ENCODE assay signal across 8 cellular contexts in genomic region chr1:168343566-168343965, GRCh38.
DNase-seq lines count a peak whose midpoint lies in the region; TF ChIP-seq lines count a peak whose summit lies in the region.

No MANE protein-coding gene starts in this region.

- DNase-seq in T-helper 2 cell treated with Interferon-gamma antibody and Interleukin-4, amounts not matched to agents 5 μg/mL and 100 μg/mL, for 36 hours (ENCODE audit: low spot score) = no peak
- DNase-seq in T-helper 2 cell (no peak), OCI-M1 (lab: John Stamatoyannopoulos, UW) (peak; percentile 21), fibroblast of villous mesenchyme (ENCODE audit: low read depth) (no peak), NCI-H1436 (lab: John Stamatoyannopoulos, UW) (no peak), breast epithelium (ENCODE audit: low spot score in 2 of 2) (no peak)
- no peak for DNase-seq in effector CD4-positive, alpha-beta T cell

- peak overlapping the region; percentile 85 for H3K27ac Mint-ChIP-seq in T-helper 2 cell treated with Interferon-gamma antibody and Interleukin-4, amounts not matched to agents 5 μg/mL and 100 μg/mL, for 36 hours

- peak overlapping the region; percentile 7 for H3K4me3 Mint-ChIP-seq in T-helper 2 cell treated with Interferon-gamma antibody and Interleukin-4, amounts not matched to agents 5 μg/mL and 100 μg/mL, for 36 hours

- intact Hi-C loops in breast epithelium (cut with DNase I; ENCODE audit: low total_unique reads) = no loop called here

- no peaks in the 10 kb centered on the region for H3K36me3 ChIP-seq in breast epithelium

- H3K36me3 Mint-ChIP-seq in T-helper 2 cell treated with Interferon-gamma antibody and Interleukin-4, amounts not matched to agents 5 μg/mL and 100 μg/mL, for 36 hours (ENCODE audit: low read depth) = peaks cover 24% of the 10 kb centered on the region

- peaks cover 0 to 10% of the 10 kb centered on the region in 2 donors for H3K4me1 ChIP-seq in breast epithelium

- no peak for TF ChIP-seq POLR2A in breast epithelium (IDR thresholded peaks at IDR 0.05)

- peak overlapping the region; percentile 46 for H3K27ac ChIP-seq in temporal lobe (ENCODE audit: low read depth, low read length)
- peak overlapping the region in 1 of 2 donors; percentile 29 for H3K27ac ChIP-seq in breast epithelium

- H3K27me3 Mint-ChIP-seq in T-helper 2 cell treated with Interferon-gamma antibody and Interleukin-4, amounts not matched to agents 5 μg/mL and 100 μg/mL, for 36 hours (ENCODE audit: low read depth) = no peaks in the 10 kb centered on the region

- TF ChIP-seq CTCF in fibroblast of villous mesenchyme (IDR thresholded peaks at IDR 0.05; ENCODE audit: insufficient read depth, low read depth, low read length) (peak; percentile 27), breast epithelium (IDR thresholded peaks at IDR 0.05) (no peak)

- H3K9me3 Mint-ChIP-seq in T-helper 2 cell treated with Interferon-gamma antibody and Interleukin-4, amounts not matched to agents 5 μg/mL and 100 μg/mL, for 36 hours = peaks cover 6% of the 10 kb centered on the region

- H3K4me3 ChIP-seq in fibroblast of villous mesenchyme (ENCODE audit: low read depth, low read length) = no peak overlapping the region
- H3K4me3 ChIP-seq in breast epithelium = no peak overlapping the region

- no peaks in the 10 kb centered on the region for H3K27me3 ChIP-seq in breast epithelium

- no peaks in the 10 kb centered on the region for H3K9me3 ChIP-seq in breast epithelium

- H3K4me1 Mint-ChIP-seq in T-helper 2 cell treated with Interferon-gamma antibody and Interleukin-4, amounts not matched to agents 5 μg/mL and 100 μg/mL, for 36 hours (ENCODE audit: low read depth) = peaks cover 86% of the 10 kb centered on the region
